ENCODE assay signal across 8 cellular contexts in genomic region chr2:68829764-68830163, GRCh38. TPM values are rescaled to one million over a fixed set of nuclear protein-coding genes. Genes with fewer than 3 reads are reported as not detected.
A peak's percentile ranks its signal among the peaks of the same experiment; 100 is the strongest.
DNase-seq lines count a peak whose midpoint lies in the region; ATAC-seq and TF ChIP-seq lines count a peak whose summit lies in the region.

No MANE protein-coding gene starts in this region.

- H3K27ac ChIP-seq in 22Rv1 (peak overlapping the region; percentile 25), KMS-11 (no peak overlapping the region)

- CTCF ChIA-PET in MCF 10A (lab: Yijun Ruan, JAX): interaction anchor here (0.6 to 2.4 kb wide), 5 partner anchors 11 to 362 kb away, joined by 3 to 8 read pairs (median 3); partner anchors contain the start of gene APLF

- H2AFZ ChIP-seq in KMS-11 (ENCODE audit: low read depth): no peak overlapping the region

- no peaks in the 10 kb centered on the region for H3K36me3 ChIP-seq in KMS-11 (ENCODE audit: insufficient read depth)

- peaks cover 6% of the 10 kb centered on the region for H3K36me3 Mint-ChIP-seq in MCF 10A (ENCODE audit: insufficient read depth, unreplicated experiment)
- peaks cover 25% of the 10 kb centered on the region for H3K36me3 Mint-ChIP-seq in natural killer cell treated with Interleukin-12 subunit alpha and Interleukin-12 subunit beta and Interleukin-15 and Interleukin-18, amount 100 ng/mL, for 72 hours

- DNase-seq in MCF 10A (ENCODE audit: unreplicated experiment) (no peak), HPDE6-E6E7 (ENCODE audit: extremely low spot score) (no peak), NAMALWA (ENCODE audit: low spot score) (no peak)
- DNase-seq in natural killer cell treated with Interleukin-12 subunit alpha and Interleukin-12 subunit beta and Interleukin-15 and Interleukin-18, amount 100 ng/mL, for 72 hours (ENCODE audit: low spot score): peak; percentile 77

- intact Hi-C loops in MCF 10A (cut with micrococcal nuclease): loop anchor here (1.0 to 5.0 kb wide), 2 partner anchors 21 to 362 kb away; partner anchors contain the start of genes APLF and FBXO48

- H3K4me1 ChIP-seq in KMS-11 (ENCODE audit: low read depth, poor library complexity, severe bottlenecking): peaks cover 35% of the 10 kb centered on the region

- peak overlapping the region; percentile 47 for H3K4me2 ChIP-seq in KMS-11

- no peak overlapping the region for H3K9ac ChIP-seq in KMS-11

- H3K79me2 ChIP-seq in KMS-11 (ENCODE audit: insufficient read depth, low read depth): no peaks in the 10 kb centered on the region

- H3K4me3 ChIP-seq in KMS-11 (IDR thresholded peaks at IDR 0.05; ENCODE audit: insufficient read depth, low read depth, low read length): no peak overlapping the region

- no peaks in the 10 kb centered on the region for H3K27me3 ChIP-seq in KMS-11 (ENCODE audit: insufficient read depth, low read depth)

- H3K4me1 Mint-ChIP-seq in MCF 10A (ENCODE audit: insufficient read depth, unreplicated experiment): peaks cover 36% of the 10 kb centered on the region
- peaks cover 81 to 85% of the 10 kb centered on the region in 2 donors for H3K4me1 Mint-ChIP-seq in natural killer cell treated with Interleukin-12 subunit alpha and Interleukin-12 subunit beta and Interleukin-15 and Interleukin-18, amount 100 ng/mL, for 72 hours (ENCODE audit: low read depth in 2 of 2)

- H3K27me3 Mint-ChIP-seq in MCF 10A (ENCODE audit: insufficient read depth, unreplicated experiment): no peaks in the 10 kb centered on the region
- H3K27me3 Mint-ChIP-seq in natural killer cell treated with Interleukin-12 subunit alpha and Interleukin-12 subunit beta and Interleukin-15 and Interleukin-18, amount 100 ng/mL, for 72 hours: no peaks in the 10 kb centered on the region

- TF ChIP-seq CTCF in 22Rv1 (IDR thresholded peaks at IDR 0.05): no peak
- TF ChIP-seq CTCF in KMS-11 (conservative IDR thresholded peaks at IDR 0.05; ENCODE audit: low read depth, low read length): no peak
- no peak for TF ChIP-seq CTCF in MCF 10A (IDR thresholded peaks at IDR 0.05; ENCODE audit: unreplicated experiment)

- no TSS peak for BruUV-seq in MCF 10A (replicated peaks; lab: Mats Ljungman, UMichigan)

- POLR2A ChIA-PET in MCF 10A (lab: Yijun Ruan, JAX): interaction anchor here (0.6 to 1.8 kb wide), 5 partner anchors 15 to 924 kb away, joined by 3 to 11 read pairs (median 5); no protein-coding TSS in a partner anchor

- H4K20me1 ChIP-seq in KMS-11 (ENCODE audit: insufficient read depth): no peaks in the 10 kb centered on the region

- peak; percentile 20 to 45 for ATAC-seq in natural killer cell treated with Interleukin-12 subunit alpha and Interleukin-12 subunit beta and Interleukin-15 and Interleukin-18, amount 100 ng/mL, for 72 hours
- ATAC-seq in GM21619 (IDR thresholded peaks at IDR 0.05; ENCODE audit: unreplicated experiment): no peak
- no peak for ATAC-seq in HG03159 (IDR thresholded peaks at IDR 0.05; ENCODE audit: unreplicated experiment)

- H3K4me3 Mint-ChIP-seq in MCF 10A (ENCODE audit: unreplicated experiment): no peak overlapping the region
- H3K4me3 Mint-ChIP-seq in natural killer cell treated with Interleukin-12 subunit alpha and Interleukin-12 subunit beta and Interleukin-15 and Interleukin-18, amount 100 ng/mL, for 72 hours: peak overlapping the region; percentile 93

- H3K27ac Mint-ChIP-seq in MCF 10A (ENCODE audit: low read depth, unreplicated experiment): peak overlapping the region; percentile 14
- H3K27ac Mint-ChIP-seq in natural killer cell treated with Interleukin-12 subunit alpha and Interleukin-12 subunit beta and Interleukin-15 and Interleukin-18, amount 100 ng/mL, for 72 hours: peak overlapping the region; percentile 97

- H3K9me3 Mint-ChIP-seq in MCF 10A (ENCODE audit: unreplicated experiment): no peaks in the 10 kb centered on the region
- no peaks in the 10 kb centered on the region for H3K9me3 Mint-ChIP-seq in natural killer cell treated with Interleukin-12 subunit alpha and Interleukin-12 subunit beta and Interleukin-15 and Interleukin-18, amount 100 ng/mL, for 72 hours

RNA-seq across cellular contexts. Expression of gene BMP10, which starts 41.4 kb away (rescaled TPM):
- total RNA-seq in MCF 10A (2022): not detected in 2 replicates
- total RNA-seq in natural killer cell treated with Interleukin-12 subunit alpha and Interleukin-12 subunit beta and Interleukin-15 and Interleukin-18, amount 100 ng/mL, for 72 hours: not detected

Comparison
In these comparisons a context has a peak if more than half of its experiments do, and no peak if none do; other contexts are left out.
1. ATAC-seq: peak in natural killer cell treated with Interleukin-12 subunit alpha and Interleukin-12 subunit beta and Interleukin-15 and Interleukin-18, amount 100 ng/mL, for 72 hours (2 of 2); none in GM21619 (single experiment) and HG03159 (single experiment).